26 cellular contexts compared by ENCODE assay signal in genomic region chr4:71878388-71878787, GRCh38.
"Had no signal": no experiment of that assay in that cellular context is flagged by ENCODE, and none has a peak within 500 bp of the region (broad histone marks: within the 10 kb centered on the region; RNA-seq: fewer than 3 reads in every experiment).

No MANE protein-coding gene starts in this region.

- H3K9me3 Mint-ChIP-seq: nephron progenitor cell had no signal

- H3K27ac ChIP-seq: dorsolateral prefrontal cortex, lower lobe of right lung, prostate gland, right atrium auricular region, suprapubic skin, transverse colon, upper lobe of right lung, uterus had no signal

- H3K27ac Mint-ChIP-seq: immature natural killer cell; naive thymus-derived CD8-positive, alpha-beta T cell; nephron progenitor cell had no signal

- H3K36me3 ChIP-seq: lower lobe of right lung, prostate gland, right atrium auricular region, suprapubic skin, transverse colon, upper lobe of right lung, uterus had no signal

- H3K4me3 ChIP-seq: dorsolateral prefrontal cortex, lower lobe of right lung, prostate gland, right atrium auricular region, smooth muscle cell, suprapubic skin, transverse colon, upper lobe of right lung, uterus had no signal

- DNase-seq: dorsolateral prefrontal cortex; effector CD4-positive, alpha-beta T cell; hypothalamus; immature natural killer cell; islet precursor cell; kidney glomerular epithelial cell; left colon; left ventricle myocardium superior; lower lobe of right lung; naive thymus-derived CD8-positive, alpha-beta T cell; nephron progenitor cell; nucleus accumbens; stimulated activated CD4-positive, alpha-beta T cell treated with anti-CD3 and anti-CD28 coated beads, Interleukin-12 subunit alpha, Interleukin-12 subunit beta, amount 100 ng/mL, for 4 hours; stimulated activated CD4-positive, alpha-beta T cell treated with anti-CD3 and anti-CD28 coated beads, Interleukin-1b, Interleukin-23, amount 100 ng/mL, for 48 hours; stimulated activated CD4-positive, alpha-beta T cell treated with anti-CD3 and anti-CD28 coated beads, Interleukin-4, amount 100 ng/mL, for 1 hour; stimulated activated CD8-positive, alpha-beta memory T cell treated with anti-CD3 and anti-CD28 coated beads, Interleukin-4, amount 100 ng/mL, for 48 hours; stimulated activated naive CD4-positive, alpha-beta T cell; stimulated activated naive CD8-positive, alpha-beta T cell treated with anti-CD3 and anti-CD28 coated beads, Interleukin-15, amount 100 ng/mL, for 72 hours; transverse colon; upper lobe of right lung; uterus had no signal

- H3K4me1 Mint-ChIP-seq: immature natural killer cell; naive thymus-derived CD8-positive, alpha-beta T cell; stimulated activated naive CD8-positive, alpha-beta T cell treated with anti-CD3 and anti-CD28 coated beads, Interleukin-15, amount 100 ng/mL, for 72 hours had no signal

- H3K4me3 Mint-ChIP-seq: immature natural killer cell; naive thymus-derived CD8-positive, alpha-beta T cell; nephron progenitor cell; stimulated activated naive CD8-positive, alpha-beta T cell treated with anti-CD3 and anti-CD28 coated beads, Interleukin-15, amount 100 ng/mL, for 72 hours had no signal

- H3K36me3 Mint-ChIP-seq: immature natural killer cell; naive thymus-derived CD8-positive, alpha-beta T cell had no signal

- H3K9me3 ChIP-seq: lower lobe of right lung, prostate gland, right atrium auricular region, transverse colon, upper lobe of right lung, uterus had no signal

- ATAC-seq: left colon; left ventricle myocardium superior; lower lobe of right lung; naive thymus-derived CD8-positive, alpha-beta T cell; sciatic nerve; stimulated activated naive CD8-positive, alpha-beta T cell treated with anti-CD3 and anti-CD28 coated beads, Interleukin-15, amount 100 ng/mL, for 72 hours; upper lobe of right lung had no signal
